In genomic region chr9:98634680-98635079, GRCh38 we compare ENCODE assay signal across 20 cellular contexts.
DNase-seq lines count a peak whose midpoint lies in the region; ATAC-seq, FAIRE-seq and TF ChIP-seq lines count a peak whose summit lies in the region.
"Had no signal": no experiment of that assay in that cellular context is flagged by ENCODE, and none has a peak within 500 bp of the region (broad histone marks: within the 10 kb centered on the region; RNA-seq: fewer than 3 reads in every experiment).

No MANE protein-coding gene starts in this region.

- no peak overlapping the region for H2BK12ac ChIP-seq in trophoblast cell (ENCODE audit: low read length)

- H3K4me3 ChIP-seq in K562, result no peak overlapping the region
- H3K4me3 ChIP-seq in trophoblast cell (ENCODE audit: low read depth, low read length), result no peak overlapping the region
- H3K4me3 ChIP-seq: HAP-1 had no signal

- H3K27ac ChIP-seq in K562 (ENCODE audit: extremely low read depth, low read depth, low read length) (no peak overlapping the region), trophoblast cell (ENCODE audit: low read depth, low read length) (no peak overlapping the region)
- H3K27ac ChIP-seq: C4-2B had no signal

- no peak overlapping the region for H3K23ac ChIP-seq in trophoblast cell (ENCODE audit: low read length)

- H4K12ac ChIP-seq in trophoblast cell (ENCODE audit: low read depth, low read length), result no peak overlapping the region

- in situ Hi-C loops in K562 (cut with MboI), result no loop called here

- TF ChIP-seq CTCF in K562 (IDR thresholded peaks at IDR 0.05 in 2 of 3, conservative IDR thresholded peaks at IDR 0.05 in 1 of 3; ENCODE audit: insufficient read depth in 2 of 3, low read depth in 1 of 3, low read length in 3 of 3), result no peak

- H3K9ac ChIP-seq in K562 (ENCODE audit: insufficient read depth in 1 of 2, low read depth in 2 of 2, low read length in 2 of 2), result no peak overlapping the region
- H3K9ac ChIP-seq in trophoblast cell (ENCODE audit: low read length), result no peak overlapping the region

- no peak for TF ChIP-seq RAD21 in K562 (CRISPR knock-in tag; conservative IDR thresholded peaks at IDR 0.05 in 1 of 2, IDR thresholded peaks at IDR 0.05 in 1 of 2)

- 9% methylated on average over 6 of the region's 6 CpGs for WGBS in K562 (ENCODE audit: insufficient coverage, low coverage, missing lambda C conversion rate)
- WGBS in trophoblast cell (ENCODE audit: extremely low coverage, insufficient coverage, insufficient read length), result no CpG with 5 or more reads among the region's 6 CpGs

- no peak overlapping the region for H2BK120ac ChIP-seq in trophoblast cell (ENCODE audit: insufficient read depth, low read length, poor library complexity)

- no peaks in the 10 kb centered on the region for H3K79me1 ChIP-seq in trophoblast cell (ENCODE audit: low read length)

- POLR2A ChIA-PET in K562 (lab: Yijun Ruan, JAX), result interaction anchor here (0.6 to 0.7 kb wide), 3 partner anchors 9 to 733 kb away, joined by 3 to 4 read pairs (median 3); no protein-coding TSS in a partner anchor

- no peak overlapping the region for H2AK5ac ChIP-seq in trophoblast cell (ENCODE audit: low read length)

- intact Hi-C loops in K562 (cut with micrococcal nuclease), result no loop called here

- H3K9me3 ChIP-seq in K562 (replicated peaks; ENCODE audit: control insufficient read depth, insufficient read depth, low read depth, low read length), result no peaks in the 10 kb centered on the region
- H3K9me3 ChIP-seq in trophoblast cell (ENCODE audit: insufficient read depth, low read depth, low read length), result peaks cover 6% of the 10 kb centered on the region
- H3K9me3 ChIP-seq: BE2C, Caco-2, HAP-1 had no signal

- no peak overlapping the region for H4K8ac ChIP-seq in trophoblast cell (ENCODE audit: low read depth, low read length)

- H3K9me1 ChIP-seq in K562 (ENCODE audit: control insufficient read depth, insufficient read depth, low read length), result no peaks in the 10 kb centered on the region

- FAIRE-seq in K562 (lab: Jason Lieb, UNC), result peak; percentile 63
- FAIRE-seq: A204.1, D721Med, G401.6, GM12891, HTR-8/SVneo had no signal

- no peak overlapping the region for H3K4ac ChIP-seq in trophoblast cell (ENCODE audit: low read depth, low read length)

- H3K36me3 ChIP-seq in K562 (ENCODE audit: control insufficient read depth, insufficient read depth, low read length) (no peaks in the 10 kb centered on the region), trophoblast cell (ENCODE audit: control insufficient read depth in 1 of 2, insufficient read depth in 2 of 2, low read length in 2 of 2) (no peaks in the 10 kb centered on the region)
- H3K36me3 ChIP-seq: BE2C, HAP-1 had no signal

- H3K27me3 ChIP-seq in K562 (ENCODE audit: control insufficient read depth in 2 of 2, insufficient read depth in 2 of 2, low read length in 2 of 2) (no peaks in the 10 kb centered on the region; a peak in 1 of 5 replicates), trophoblast cell (ENCODE audit: insufficient read depth, low read length) (no peaks in the 10 kb centered on the region)
- H3K27me3 ChIP-seq: BE2C had no signal

- H3K4me2 ChIP-seq in K562 (ENCODE audit: insufficient read depth, low read length) (no peak overlapping the region; the same call in none of the 2 replicates), trophoblast cell (ENCODE audit: low read length) (no peak overlapping the region)

- H2AFZ ChIP-seq in K562 (ENCODE audit: low read depth, low read length) (peak overlapping the region; percentile 83), trophoblast cell (ENCODE audit: insufficient read depth, low read length, poor library complexity) (no peak overlapping the region)

- ATAC-seq in K562 (peak; percentile 98), HG02852 (IDR thresholded peaks at IDR 0.05; ENCODE audit: unreplicated experiment) (no peak), GM18520 (IDR thresholded peaks at IDR 0.05; ENCODE audit: unreplicated experiment) (no peak)

- no peak overlapping the region for H3K14ac ChIP-seq in trophoblast cell (ENCODE audit: low read length)

- no peak for TF ChIP-seq POLR2A in K562 (conservative IDR thresholded peaks at IDR 0.05)

- no peaks in the 10 kb centered on the region for H4K20me1 ChIP-seq in K562 (replicated peaks; ENCODE audit: control insufficient read depth, insufficient read depth, low read length)

- peak; percentile 10 for DNase-seq in NCI-H82 treated with DMSO at 0.1 percent for 48 hours (lab: John Stamatoyannopoulos, UW; ENCODE audit: unreplicated experiment)
- peak; percentile 24 to 64 (median 38) for DNase-seq in K562 (ENCODE audit: extremely low read depth in 1 of 4, low spot score in 3 of 4)
- peak; percentile 86 for DNase-seq in left kidney (ENCODE audit: low read depth, low spot score)
- DNase-seq in HK-2 (ENCODE audit: unreplicated experiment), result no peak
- DNase-seq in trophoblast cell, result no peak
- DNase-seq: ACHN; BE2C; Caco-2; CD4-positive, alpha-beta T cell; GOT3; KG1 had no signal

- H3K79me2 ChIP-seq in K562 (ENCODE audit: control insufficient read depth, insufficient read depth, low read length) (no peaks in the 10 kb centered on the region), trophoblast cell (ENCODE audit: control insufficient read depth, insufficient read depth, low read length, poor library complexity) (no peaks in the 10 kb centered on the region)

- no peak overlapping the region for H2BK5ac ChIP-seq in trophoblast cell (ENCODE audit: low read depth, low read length, poor library complexity)

- H4K91ac ChIP-seq in trophoblast cell (ENCODE audit: low read depth, low read length), result no peak overlapping the region

- CTCF ChIA-PET in K562 (lab: Yijun Ruan, JAX; ENCODE audit: low intra/inter-chr PET ratio), result no interaction called here

- H3K4me1 ChIP-seq in K562 (replicated peaks in 1 of 2; ENCODE audit: control insufficient read depth in 2 of 2, insufficient read depth in 2 of 2, low read length in 2 of 2) (peaks cover 0 to 12% of the 10 kb centered on the region in 2 experiments; a peak in 3 of 5 replicates), trophoblast cell (ENCODE audit: control insufficient read depth in 1 of 2, insufficient read depth in 2 of 2, low read length in 2 of 2) (no peaks in the 10 kb centered on the region)
- H3K4me1 ChIP-seq: BE2C, Caco-2, HAP-1 had no signal

- H3K18ac ChIP-seq in trophoblast cell (ENCODE audit: low read length), result no peak overlapping the region

- BruUV-seq in K562 (replicated peaks; lab: Mats Ljungman, UMichigan), result no TSS peak

- TF ChIP-seq EP300 in K562 (IDR thresholded peaks at IDR 0.05; ENCODE audit: low read length), result no peak

TF ChIP-seq in K562, 482 proteins besides CTCF, POLR2A, EP300 and RAD21 (continues in another document):
- peak; percentile 49 for TF ChIP-seq MEIS2 (IDR thresholded peaks at IDR 0.05; ENCODE audit: partially characterized antibody)
- no peak for TF ChIP-seq THAP12 (CRISPR knock-in tag; IDR thresholded peaks at IDR 0.05)
- TF ChIP-seq SOX6 (IDR thresholded peaks at IDR 0.05), result peak; percentile 28; the same call in 1 of the 2 replicates
- no peak for TF ChIP-seq TSC22D4 (tag; IDR thresholded peaks at IDR 0.05)
- TF ChIP-seq SMAD2 (IDR thresholded peaks at IDR 0.05; ENCODE audit: low read depth, low read length), result no peak
- TF ChIP-seq NEUROD1 (IDR thresholded peaks at IDR 0.05; ENCODE audit: borderline replicate concordance, low read depth, low read length, partially characterized antibody), result peak; percentile 26
- TF ChIP-seq E2F6 (IDR thresholded peaks at IDR 0.05; ENCODE audit: borderline replicate concordance in 1 of 2, extremely low read depth in 1 of 2, insufficient read depth in 1 of 2, insufficient read length in 1 of 2, low read depth in 1 of 2, low read length in 1 of 2, poor library complexity in 1 of 2, severe bottlenecking in 1 of 2), result peak in 1 of 2 experiments; percentile 71
- TF ChIP-seq CREB5 (CRISPR knock-in tag; IDR thresholded peaks at IDR 0.05), result no peak
- TF ChIP-seq GABPA (tag; conservative IDR thresholded peaks at IDR 0.05; ENCODE audit: low read depth), result peak; percentile 47
- no peak for TF ChIP-seq IRF2 (CRISPR knock-in tag; IDR thresholded peaks at IDR 0.05)
- TF ChIP-seq HDAC6 (IDR thresholded peaks at IDR 0.05; ENCODE audit: low read depth, low read length), result no peak
- no peak for TF ChIP-seq MED1 (CRISPR knock-in tag; IDR thresholded peaks at IDR 0.05; ENCODE audit: borderline replicate concordance)
- TF ChIP-seq SMARCA4 (IDR thresholded peaks at IDR 0.05), result peak; percentile 19; the same call in 1 of the 2 replicates

Comparison
In these comparisons a context has a peak if more than half of its experiments do, and no peak if none do; other contexts are left out.
1. DNase-seq: peak in NCI-H82 treated with DMSO at 0.1 percent for 48 hours (single experiment), K562 (4 of 4) and left kidney (single experiment); none in HK-2 (single experiment) and trophoblast cell (0 of 2).